22 cellular contexts compared by ENCODE assay signal in genomic region chr5:176659440-176659839, GRCh38. TPM values are rescaled to one million over a fixed set of nuclear protein-coding genes. Genes with fewer than 3 reads are reported as not detected.
DNase-seq lines count a peak whose midpoint lies in the region; ATAC-seq and TF ChIP-seq lines count a peak whose summit lies in the region.
"Had no signal": no experiment of that assay in that cellular context is flagged by ENCODE, and none has a peak within 500 bp of the region (broad histone marks: within the 10 kb centered on the region; RNA-seq: fewer than 3 reads in every experiment).

No MANE protein-coding gene starts in this region.

- H3K4me3 ChIP-seq in BLaER1, result no peak overlapping the region
- H3K4me3 ChIP-seq in DND-41 (ENCODE audit: low read depth in 1 of 2, low read length in 2 of 2), result no peak overlapping the region
- no peak overlapping the region for H3K4me3 ChIP-seq in naive thymus-derived CD4-positive, alpha-beta T cell (ENCODE audit: low read length)
- H3K4me3 ChIP-seq: PC-9, SK-N-MC had no signal

- H3K4me2 ChIP-seq in BLaER1 (peak overlapping the region; percentile 95), DND-41 (ENCODE audit: insufficient read depth, low read length) (peak overlapping the region; percentile 64)
- H3K4me2 ChIP-seq: PC-9 had no signal

- intact Hi-C loops in naive thymus-derived CD4-positive, alpha-beta T cell (cut with micrococcal nuclease), result loop anchor here (2.0 to 5.0 kb wide), 4 partner anchors 153 to 453 kb away; partner anchors contain the start of genes UNC5A (in 2 of the 2) and ZNF346 (in 1 of the 2)

- H3K4me3 Mint-ChIP-seq in naive thymus-derived CD4-positive, alpha-beta T cell, result peak overlapping the region; percentile 63 to 88 (median 82)
- H3K4me3 Mint-ChIP-seq: H9 had no signal

- CTCF ChIA-PET in naive thymus-derived CD4-positive, alpha-beta T cell (lab: Charles Lee), result interaction anchor here (1.5 to 2.3 kb wide), 2 partner anchors 10 to 12 kb away, joined by 4 to 16 read pairs; partner anchors contain the start of gene TSPAN17

- H3K36me3 ChIP-seq in BLaER1, result peaks cover 34% of the 10 kb centered on the region
- H3K36me3 ChIP-seq in DND-41 (ENCODE audit: insufficient read depth, low read length), result peaks cover 25% of the 10 kb centered on the region
- peaks cover 0 to 17% (median 0%) of the 10 kb centered on the region in 3 experiments for H3K36me3 ChIP-seq in naive thymus-derived CD4-positive, alpha-beta T cell (ENCODE audit: control insufficient read depth in 2 of 3, insufficient read depth in 3 of 3, low read length in 3 of 3)

- no peak for ATAC-seq in DND-41 (ENCODE audit: insufficient read depth, low read depth)
- no peak for ATAC-seq in naive thymus-derived CD4-positive, alpha-beta T cell
- ATAC-seq in HG03354 (IDR thresholded peaks at IDR 0.05; ENCODE audit: poor library complexity, severe bottlenecking, unreplicated experiment), result no peak

- peak overlapping the region in 8 of 9 donors; percentile 25 to 94 (median 65) for H3K27ac Mint-ChIP-seq in naive thymus-derived CD4-positive, alpha-beta T cell
- H3K27ac Mint-ChIP-seq: activated T-cell treated with anti-CD3 and anti-CD28 coated beads, Interleukin-2, amount 50 U/mL, for 24 hours; H9 had no signal

- H3K27me3 Mint-ChIP-seq in naive thymus-derived CD4-positive, alpha-beta T cell, result peaks cover 0 to 11% (median 10%) of the 10 kb centered on the region in 5 donors

- DNase-seq in DND-41 (no peak), amniotic epithelial cell (ENCODE audit: low read depth) (peak; percentile 58), NCI-H2196 (lab: John Stamatoyannopoulos, UW; ENCODE audit: unreplicated experiment) (no peak), SIG-M5 (lab: John Stamatoyannopoulos, UW) (no peak), AG20443 (ENCODE audit: low spot score) (no peak)
- no peak for DNase-seq in naive thymus-derived CD4-positive, alpha-beta T cell
- DNase-seq: activated T-cell treated with anti-CD3 and anti-CD28 coated beads, Interleukin-2, amount 50 U/mL, for 24 hours; aorta; DMS153; H9; Karpas-422; NCI-H1105 treated with DMSO at 0.1 percent for 48 hours; NCI-H748 treated with DMSO at 0.1 percent for 48 hours; PC-9; stimulated activated CD4-positive, alpha-beta T cell treated with anti-CD3 and anti-CD28 coated beads, Interleukin-4, amount 100 ng/mL, for 1 hour had no signal

- H3K27me3 ChIP-seq in BLaER1 (no peaks in the 10 kb centered on the region), DND-41 (ENCODE audit: insufficient read depth, low read length, poor library complexity) (no peaks in the 10 kb centered on the region)
- no peaks in the 10 kb centered on the region for H3K27me3 ChIP-seq in naive thymus-derived CD4-positive, alpha-beta T cell (ENCODE audit: control insufficient read depth in 2 of 2, insufficient read depth in 2 of 2, low read length in 2 of 2)

- H3K27ac ChIP-seq in BLaER1 (0 out of 2 replicates have a peak overlapping the region, but pooled peaks have one; percentile 4), DND-41 (ENCODE audit: low read length) (no peak overlapping the region)
- peak overlapping the region; percentile 53 for H3K27ac ChIP-seq in naive thymus-derived CD4-positive, alpha-beta T cell (ENCODE audit: low read depth, low read length)
- H3K27ac ChIP-seq: parathyroid adenoma, PC-9, SK-N-MC, thoracic aorta had no signal

- peaks cover 0 to 4% (median 0%) of the 10 kb centered on the region in 5 donors for H3K36me3 Mint-ChIP-seq in naive thymus-derived CD4-positive, alpha-beta T cell

- peaks cover 26 to 35% (median 33%) of the 10 kb centered on the region in 7 donors for H3K4me1 Mint-ChIP-seq in naive thymus-derived CD4-positive, alpha-beta T cell

- H3K79me2 ChIP-seq in DND-41 (ENCODE audit: insufficient read depth, low read length), result no peaks in the 10 kb centered on the region
- H3K79me2 ChIP-seq: parathyroid adenoma had no signal

- H3K9me3 ChIP-seq in BLaER1 (no peaks in the 10 kb centered on the region), DND-41 (ENCODE audit: insufficient read depth, low read length, severe bottlenecking) (no peaks in the 10 kb centered on the region)
- no peaks in the 10 kb centered on the region for H3K9me3 ChIP-seq in naive thymus-derived CD4-positive, alpha-beta T cell (ENCODE audit: control insufficient read depth in 2 of 3, low read length in 3 of 3)
- H3K9me3 ChIP-seq: thoracic aorta had no signal

- no peaks in the 10 kb centered on the region for H3K9me3 Mint-ChIP-seq in naive thymus-derived CD4-positive, alpha-beta T cell
- H3K9me3 Mint-ChIP-seq: activated CD4-positive, alpha-beta T cell treated with anti-CD3 and anti-CD28 coated beads, Interleukin-2, amount 10 ng/mL, durations not matched to agents 7 days and 5 days; activated T-cell treated with anti-CD3 and anti-CD28 coated beads, Interleukin-2, amount 50 U/mL, for 24 hours; H9 had no signal

- H3K9ac ChIP-seq in BLaER1 (no peak overlapping the region), DND-41 (ENCODE audit: low read depth, low read length) (no peak overlapping the region)
- H3K9ac ChIP-seq: parathyroid adenoma had no signal

- no peak overlapping the region for H2AFZ ChIP-seq in DND-41 (ENCODE audit: low read depth, low read length)
- H2AFZ ChIP-seq: parathyroid adenoma, PC-9 had no signal

- H3K4me1 ChIP-seq in BLaER1 (peaks cover 64% of the 10 kb centered on the region), DND-41 (ENCODE audit: insufficient read depth, low read length) (peaks cover 29% of the 10 kb centered on the region)
- H3K4me1 ChIP-seq in naive thymus-derived CD4-positive, alpha-beta T cell (ENCODE audit: control insufficient read depth in 2 of 2, insufficient read depth in 2 of 2, low read length in 2 of 2), result peaks cover 25 to 31% of the 10 kb centered on the region in 2 donors

- peaks cover 60% of the 10 kb centered on the region for H4K20me1 ChIP-seq in BLaER1
- H4K20me1 ChIP-seq in DND-41 (ENCODE audit: insufficient read depth, low read length), result peaks cover 10% of the 10 kb centered on the region; the same call in 1 of the 2 replicates

- POLR2A ChIA-PET in naive thymus-derived CD4-positive, alpha-beta T cell (lab: Charles Lee), result interaction anchor here (5.3 kb wide), 1 partner anchor 11 kb away, joined by 36 read pairs; the partner anchor contains the start of gene TSPAN17

- no peak for TF ChIP-seq CTCF in DND-41 (IDR thresholded peaks at IDR 0.05; ENCODE audit: borderline replicate concordance, extremely low read depth, low read length, poor library complexity, severe bottlenecking)

RNA-seq across cellular contexts. Expression of gene TSPAN17, which starts 12.2 kb away (rescaled TPM):
- total RNA-seq in naive thymus-derived CD4-positive, alpha-beta T cell, result 10 to 100 TPM; 16.6 to 47.6 (median 21.1) TPM
- polyA plus RNA-seq in naive thymus-derived CD4-positive, alpha-beta T cell, result 10 to 100 TPM; 16.5 to 19.3 TPM

RNA-seq across cellular contexts. Expression of gene EIF4E1B, which starts 29.0 kb away (rescaled TPM):
- total RNA-seq in naive thymus-derived CD4-positive, alpha-beta T cell, result not detected
- not detected for polyA plus RNA-seq in naive thymus-derived CD4-positive, alpha-beta T cell
- total RNA-seq: activated CD4-positive, alpha-beta T cell treated with anti-CD3 and anti-CD28 coated beads, Interleukin-2, amount 10 ng/mL, durations not matched to agents 7 days and 5 days; aorta; left lobe of liver; PC-9; thoracic aorta had no signal
- polyA plus RNA-seq: aorta had no signal

RNA-seq across cellular contexts. Expression of gene SNCB, which starts 29.1 kb away (rescaled TPM):
- total RNA-seq in naive thymus-derived CD4-positive, alpha-beta T cell, result not detected
- polyA plus RNA-seq in naive thymus-derived CD4-positive, alpha-beta T cell, result not detected
- total RNA-seq: activated CD4-positive, alpha-beta T cell treated with anti-CD3 and anti-CD28 coated beads, Interleukin-2, amount 10 ng/mL, durations not matched to agents 7 days and 5 days; aorta; left lobe of liver; PC-9; thoracic aorta had no signal
- polyA plus RNA-seq: aorta had no signal

RNA-seq across cellular contexts. Expression of gene GPRIN1, which starts 49.5 kb away (rescaled TPM):
- 1 to 10 TPM in 1 of 5 experiments, under 1 TPM in 3, not detected in 1; 0.08 to 2.3 (median 0.32) TPM for total RNA-seq in naive thymus-derived CD4-positive, alpha-beta T cell
- polyA plus RNA-seq in naive thymus-derived CD4-positive, alpha-beta T cell, result not detected
